ENCODE assay signal across 8 cellular contexts in genomic region chr20:32031007-32031958, GRCh38. TPM values are rescaled to one million over a fixed set of nuclear protein-coding genes. Genes with fewer than 3 reads are reported as not detected.
DNase-seq lines count a peak whose midpoint lies in the region; ATAC-seq and TF ChIP-seq lines count a peak whose summit lies in the region.

No MANE protein-coding gene starts in this region.

- no peaks in the 10 kb centered on the region for H3K9me3 Mint-ChIP-seq in activated T-cell treated with anti-CD3 and anti-CD28 coated beads, Interleukin-2, amount 50 U/mL, for 72 hours
- no peaks in the 10 kb centered on the region for H3K9me3 Mint-ChIP-seq in nephron

- peaks cover 7% of the 10 kb centered on the region for H3K4me1 Mint-ChIP-seq in activated T-cell treated with anti-CD3 and anti-CD28 coated beads, Interleukin-2, amount 50 U/mL, for 72 hours (ENCODE audit: low read depth)
- H3K4me1 Mint-ChIP-seq in nephron = peaks cover 6% of the 10 kb centered on the region

- H3K9me3 ChIP-seq in Peyer's patch (no peaks in the 10 kb centered on the region), subcutaneous abdominal adipose tissue (ENCODE audit: control insufficient read depth in 5 of 5, low read length in 5 of 5) (no peaks in the 10 kb centered on the region)

- H3K27me3 Mint-ChIP-seq in activated T-cell treated with anti-CD3 and anti-CD28 coated beads, Interleukin-2, amount 50 U/mL, for 72 hours (ENCODE audit: low read depth) = peaks cover 40% of the 10 kb centered on the region
- H3K27me3 Mint-ChIP-seq in nephron (ENCODE audit: low read depth) = peaks cover 28% of the 10 kb centered on the region

- H3K4me3 ChIP-seq in Peyer's patch = peak overlapping the region in 3 of 4 donors; percentile 21 to 39 (median 34)
- no peak overlapping the region for H3K4me3 ChIP-seq in fibroblast of mammary gland (ENCODE audit: control insufficient read depth, low read depth, low read length)
- peak overlapping the region in 3 of 5 donors; percentile 22 to 47 (median 34) for H3K4me3 ChIP-seq in subcutaneous abdominal adipose tissue (ENCODE audit: low read depth in 1 of 5, low read length in 5 of 5)

- peak overlapping the region in 1 of 5 donors; percentile 30 for H3K9ac ChIP-seq in subcutaneous abdominal adipose tissue (ENCODE audit: low read length in 5 of 5)

- DNase-seq in DMS53 treated with DMSO at 0.1 percent for 48 hours (lab: John Stamatoyannopoulos, UW; ENCODE audit: unreplicated experiment) = peak; percentile 82
- DNase-seq in LHCN-M2 (ENCODE audit: low read depth) = peak; percentile 82
- DNase-seq in Peyer's patch = peak; percentile 49 to 84 (median 78)
- DNase-seq in activated T-cell treated with anti-CD3 and anti-CD28 coated beads, Interleukin-2, amount 50 U/mL, for 72 hours = peak; percentile 61 to 64
- DNase-seq in fibroblast of mammary gland (ENCODE audit: low read depth) = peak; percentile 78

- no peak for TF ChIP-seq POLR2A in Peyer's patch (IDR thresholded peaks at IDR 0.05)

- H3K27me3 ChIP-seq in Peyer's patch (no peaks in the 10 kb centered on the region), subcutaneous abdominal adipose tissue (ENCODE audit: control insufficient read depth in 5 of 5, insufficient read depth in 4 of 5, low read length in 5 of 5) (peaks cover 3 to 18% (median 13%) of the 10 kb centered on the region in 5 donors)

- H3K36me3 ChIP-seq in Peyer's patch = no peaks in the 10 kb centered on the region
- H3K36me3 ChIP-seq in subcutaneous abdominal adipose tissue (ENCODE audit: control insufficient read depth in 5 of 5, insufficient read depth in 5 of 5, low read length in 5 of 5) = peaks cover 0 to 33% (median 13%) of the 10 kb centered on the region in 5 donors

- ATAC-seq in activated T-cell treated with anti-CD3 and anti-CD28 coated beads, Interleukin-2, amount 50 U/mL, for 72 hours (replicated peaks in 1 of 2) = peak; percentile 75 to 77
- ATAC-seq in HG03469 (IDR thresholded peaks at IDR 0.05; ENCODE audit: unreplicated experiment) = no peak

- no peak overlapping the region for H3K27ac ChIP-seq in Peyer's patch
- no peak overlapping the region for H3K27ac ChIP-seq in subcutaneous abdominal adipose tissue (ENCODE audit: low read depth, low read length)

- H3K4me3 Mint-ChIP-seq in activated T-cell treated with anti-CD3 and anti-CD28 coated beads, Interleukin-2, amount 50 U/mL, for 72 hours = peak overlapping the region; percentile 64 to 70
- H3K4me3 Mint-ChIP-seq in nephron = peak overlapping the region in 1 of 3 experiments; percentile 29

- H3K4me1 ChIP-seq in Peyer's patch (peaks cover 0 to 11% (median 0%) of the 10 kb centered on the region in 4 donors), subcutaneous abdominal adipose tissue (ENCODE audit: control insufficient read depth in 5 of 5, insufficient read depth in 5 of 5, low read length in 5 of 5) (peaks cover 0 to 29% (median 19%) of the 10 kb centered on the region in 5 donors)

- no peak overlapping the region for H3K27ac Mint-ChIP-seq in activated T-cell treated with anti-CD3 and anti-CD28 coated beads, Interleukin-2, amount 50 U/mL, for 72 hours
- H3K27ac Mint-ChIP-seq in nephron = no peak overlapping the region

- H3K36me3 Mint-ChIP-seq in activated T-cell treated with anti-CD3 and anti-CD28 coated beads, Interleukin-2, amount 50 U/mL, for 72 hours (ENCODE audit: insufficient read depth in 2 of 2) = no peaks in the 10 kb centered on the region
- H3K36me3 Mint-ChIP-seq in nephron (ENCODE audit: low read depth) = no peaks in the 10 kb centered on the region

- TF ChIP-seq CTCF in Peyer's patch (IDR thresholded peaks at IDR 0.05) (peak; percentile 65 to 94 (median 87)), fibroblast of mammary gland (conservative IDR thresholded peaks at IDR 0.05; ENCODE audit: control insufficient read depth, insufficient read depth, low read depth, low read length) (peak; percentile 67), nephron (IDR thresholded peaks at IDR 0.05; ENCODE audit: unreplicated experiment in 3 of 3) (peak; percentile 97 to 99 (median 99))

RNA-seq across cellular contexts. Expression of gene HCK, which starts 20.8 kb away (rescaled TPM):
- total RNA-seq in LHCN-M2 (2014; rRNA removed) (not detected in 2 replicates), Peyer's patch (10 to 100 TPM in 3 of 4 donors, 1 to 10 TPM in 1; 8.0 to 56.1 (median 10.5) TPM)
- polyA plus RNA-seq in LHCN-M2 (2012) = 0.24 TPM
- 1 to 10 TPM in 1 of 2 donors, under 1 TPM in 1; 0.50 to 1.1 TPM for total RNA-seq in activated T-cell treated with anti-CD3 and anti-CD28 coated beads, Interleukin-2, amount 50 U/mL, for 72 hours

RNA-seq across cellular contexts. Expression of gene CCM2L, which starts 21.0 kb away (rescaled TPM):
- total RNA-seq in LHCN-M2 (2014; rRNA removed) = not detected in 2 replicates
- not detected for polyA plus RNA-seq in LHCN-M2 (2012)
- total RNA-seq in Peyer's patch = 1 to 10 TPM in 3 of 4 donors, under 1 TPM in 1; 0.88 to 8.3 (median 3.9) TPM
- total RNA-seq in activated T-cell treated with anti-CD3 and anti-CD28 coated beads, Interleukin-2, amount 50 U/mL, for 72 hours = not detected
